ENCODE assay signal across 9 cellular contexts in the genomic region with DNA sequence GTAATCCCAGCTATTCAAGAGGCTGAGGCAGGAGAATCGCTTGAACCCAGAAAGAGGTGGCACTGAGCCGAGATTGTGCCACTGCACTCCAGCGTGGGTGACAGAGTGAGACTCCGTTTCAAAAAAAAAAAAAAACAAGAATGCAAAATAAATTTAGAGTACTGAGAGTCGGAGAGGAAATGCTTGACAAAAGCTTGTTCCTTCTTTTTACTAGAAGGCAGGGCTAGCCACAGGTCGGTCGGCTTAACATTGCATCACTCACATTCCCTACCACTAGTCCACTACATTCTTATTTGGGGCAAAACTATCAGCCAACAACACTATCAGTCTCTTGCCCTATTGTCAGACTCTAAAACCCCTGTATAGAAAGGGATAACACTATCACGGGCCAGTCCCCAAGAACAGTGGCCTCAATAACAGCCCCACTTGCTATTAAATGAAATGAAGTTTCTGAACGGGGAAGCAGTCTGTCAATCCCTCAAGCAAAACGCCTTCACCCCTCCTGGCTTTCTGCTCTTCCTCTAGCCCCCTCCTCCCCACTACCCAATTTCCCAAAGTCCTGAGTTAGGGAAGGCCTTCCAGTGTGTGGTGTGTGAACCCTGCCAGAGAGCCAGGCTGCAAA. TPM values are rescaled to one million over a fixed set of nuclear protein-coding genes. Genes with fewer than 3 reads are reported as not detected.
DNase-seq lines count a peak whose midpoint lies in the region; ATAC-seq and TF ChIP-seq lines count a peak whose summit lies in the region.
"Had no signal": no experiment of that assay in that cellular context is flagged by ENCODE, and none has a peak within 500 bp of the region (broad histone marks: within the 10 kb centered on the region; RNA-seq: fewer than 3 reads in every experiment).

No MANE protein-coding gene starts in this region.

- intact Hi-C loops in activated CD4-positive, alpha-beta T cell treated with anti-CD3 and anti-CD28 coated beads, Interleukin-2, amount 10 ng/mL, durations not matched to agents 24 days and 14 days (cut with micrococcal nuclease): loop anchor here (5.0 kb wide), 1 partner anchor 403 kb away; the partner anchor contains the start of genes ORMDL2 and SARNP

- no peaks in the 10 kb centered on the region for H3K36me3 ChIP-seq in SJCRH30

- H3K4me3 ChIP-seq in SJCRH30 (peak overlapping the region; percentile 66), epithelial cell of esophagus (ENCODE audit: low read length) (peak overlapping the region; percentile 79)

- H3K27me3 ChIP-seq in SJCRH30: no peaks in the 10 kb centered on the region

- peak overlapping the region; percentile 95 for H3K27ac Mint-ChIP-seq in activated CD4-positive, alpha-beta T cell treated with anti-CD3 and anti-CD28 coated beads, Interleukin-2, amount 10 ng/mL, durations not matched to agents 24 days and 14 days
- peak overlapping the region; percentile 99 for H3K27ac Mint-ChIP-seq in nephron progenitor cell

- peaks cover 14% of the 10 kb centered on the region for H3K36me3 Mint-ChIP-seq in activated CD4-positive, alpha-beta T cell treated with anti-CD3 and anti-CD28 coated beads, Interleukin-2, amount 10 ng/mL, durations not matched to agents 24 days and 14 days (ENCODE audit: low read depth)
- H3K36me3 Mint-ChIP-seq in nephron progenitor cell (ENCODE audit: low read depth): peaks cover 22% of the 10 kb centered on the region

- H3K4me1 Mint-ChIP-seq in activated CD4-positive, alpha-beta T cell treated with anti-CD3 and anti-CD28 coated beads, Interleukin-2, amount 10 ng/mL, durations not matched to agents 24 days and 14 days: peaks cover 37% of the 10 kb centered on the region
- peaks cover 49% of the 10 kb centered on the region for H3K4me1 Mint-ChIP-seq in nephron progenitor cell

- TF ChIP-seq CTCF in epithelial cell of esophagus (IDR thresholded peaks at IDR 0.05; ENCODE audit: insufficient read depth, low read depth, low read length, missing control alignments) (no peak), nephron progenitor cell (IDR thresholded peaks at IDR 0.05) (no peak)

- DNase-seq in activated CD4-positive, alpha-beta T cell treated with anti-CD3 and anti-CD28 coated beads, Interleukin-2, amount 10 ng/mL, durations not matched to agents 24 days and 14 days: peak; percentile 66
- DNase-seq in activated CD4-positive, alpha-beta T cell treated with anti-CD3 and anti-CD28 coated beads, Interleukin-2, amount 50 U/mL, for 48 hours: no peak
- DNase-seq in SJCRH30 (peak in 1 of 2 experiments; percentile 22), epithelial cell of esophagus (ENCODE audit: low read depth) (peak; percentile 42), nephron progenitor cell (no peak), occipital lobe (lab: John Stamatoyannopoulos, UW) (no peak)
- no peak for DNase-seq in activated effector memory CD4-positive, alpha-beta T cell treated with anti-CD3 and anti-CD28 coated beads, Interleukin-2, amount 50 U/mL, for 16 hours

- no peaks in the 10 kb centered on the region for H3K9me3 Mint-ChIP-seq in activated CD4-positive, alpha-beta T cell treated with anti-CD3 and anti-CD28 coated beads, Interleukin-2, amount 10 ng/mL, durations not matched to agents 24 days and 14 days
- H3K9me3 Mint-ChIP-seq in nephron progenitor cell: peaks cover 11% of the 10 kb centered on the region

- no peaks in the 10 kb centered on the region for H3K27me3 Mint-ChIP-seq in activated CD4-positive, alpha-beta T cell treated with anti-CD3 and anti-CD28 coated beads, Interleukin-2, amount 10 ng/mL, durations not matched to agents 24 days and 14 days
- H3K27me3 Mint-ChIP-seq in nephron progenitor cell (ENCODE audit: low read depth, poor library complexity): no peaks in the 10 kb centered on the region

- peak overlapping the region; percentile 53 for H3K27ac ChIP-seq in SJCRH30

- no peaks in the 10 kb centered on the region for H3K4me1 ChIP-seq in SJCRH30

- no peaks in the 10 kb centered on the region for H3K9me3 ChIP-seq in SJCRH30 (replicated peaks)

- H3K4me3 Mint-ChIP-seq in activated CD4-positive, alpha-beta T cell treated with anti-CD3 and anti-CD28 coated beads, Interleukin-2, amount 10 ng/mL, durations not matched to agents 24 days and 14 days: peak overlapping the region; percentile 100
- peak overlapping the region; percentile 96 for H3K4me3 Mint-ChIP-seq in nephron progenitor cell

- no peak for ATAC-seq in HG02763 (IDR thresholded peaks at IDR 0.05; ENCODE audit: unreplicated experiment)

RNA-seq across cellular contexts. Expression of gene RNF41, which starts 1.0 kb away (rescaled TPM):
- 39.8 and 41.1 TPM in 2 replicates for total RNA-seq in activated CD4-positive, alpha-beta T cell treated with anti-CD3 and anti-CD28 coated beads, Interleukin-2, amount 10 ng/mL, durations not matched to agents 24 days and 14 days
- 24.3 and 25.7 TPM in 2 replicates for total RNA-seq in SJCRH30 (2014; rRNA removed; shearing (Covaris generic))
- total RNA-seq in occipital lobe: 78.1 TPM

RNA-seq across cellular contexts. Expression of gene NABP2, which starts 3.4 kb away (rescaled TPM):
- total RNA-seq in activated CD4-positive, alpha-beta T cell treated with anti-CD3 and anti-CD28 coated beads, Interleukin-2, amount 10 ng/mL, durations not matched to agents 24 days and 14 days: 94.7 and 96.0 TPM in 2 replicates
- total RNA-seq in SJCRH30 (2014; rRNA removed; shearing (Covaris generic)): 43.2 and 46.5 TPM in 2 replicates
- total RNA-seq in occipital lobe: 20.1 TPM

RNA-seq across cellular contexts. Expression of gene SLC39A5, which starts 9.1 kb away (rescaled TPM):
- total RNA-seq in activated CD4-positive, alpha-beta T cell treated with anti-CD3 and anti-CD28 coated beads, Interleukin-2, amount 10 ng/mL, durations not matched to agents 24 days and 14 days: 0.86 and 1.6 TPM in 2 replicates
- total RNA-seq in SJCRH30 (2014; rRNA removed; shearing (Covaris generic)): not detected in 2 replicates
- total RNA-seq in occipital lobe: not detected
- total RNA-seq: glomerular endothelial cell had no signal

RNA-seq across cellular contexts. Expression of gene SMARCC2, which starts 31.4 kb away (rescaled TPM):
- total RNA-seq in activated CD4-positive, alpha-beta T cell treated with anti-CD3 and anti-CD28 coated beads, Interleukin-2, amount 10 ng/mL, durations not matched to agents 24 days and 14 days: 127 and 130 TPM in 2 replicates
- 57.3 and 60.9 TPM in 2 replicates for total RNA-seq in SJCRH30 (2014; rRNA removed; shearing (Covaris generic))
- 80.6 TPM for total RNA-seq in occipital lobe

RNA-seq across cellular contexts. Expression of gene ANKRD52, which starts 37.5 kb away (rescaled TPM):
- total RNA-seq in activated CD4-positive, alpha-beta T cell treated with anti-CD3 and anti-CD28 coated beads, Interleukin-2, amount 10 ng/mL, durations not matched to agents 24 days and 14 days: 68.0 and 69.0 TPM in 2 replicates
- 12.0 and 12.5 TPM in 2 replicates for total RNA-seq in SJCRH30 (2014; rRNA removed; shearing (Covaris generic))
- total RNA-seq in occipital lobe: 9.2 TPM

Comparison
In these comparisons a context has a peak if more than half of its experiments do, and no peak if none do; other contexts are left out.
1. DNase-seq: peak in activated CD4-positive, alpha-beta T cell treated with anti-CD3 and anti-CD28 coated beads, Interleukin-2, amount 10 ng/mL, durations not matched to agents 24 days and 14 days (single experiment) and epithelial cell of esophagus (single experiment); none in activated CD4-positive, alpha-beta T cell treated with anti-CD3 and anti-CD28 coated beads, Interleukin-2, amount 50 U/mL, for 48 hours (0 of 2), nephron progenitor cell (single experiment), activated effector memory CD4-positive, alpha-beta T cell treated with anti-CD3 and anti-CD28 coated beads, Interleukin-2, amount 50 U/mL, for 16 hours (single experiment) and occipital lobe (single experiment).